Comparison of ENCODE assay signal across 8 cellular contexts in genomic region chr6:36443951-36444428, GRCh38. TPM values are rescaled to one million over a fixed set of nuclear protein-coding genes. Genes with fewer than 3 reads are reported as not detected.
DNase-seq lines count a peak whose midpoint lies in the region; ATAC-seq and TF ChIP-seq lines count a peak whose summit lies in the region.

No MANE protein-coding gene starts in this region.

- peak in 1 of 7 experiments; percentile 5 for TF ChIP-seq CTCF in body of pancreas (IDR thresholded peaks at IDR 0.05)

- H3K27me3 ChIP-seq in body of pancreas, result no peaks in the 10 kb centered on the region
- no peaks in the 10 kb centered on the region for H3K27me3 ChIP-seq in thymus (ENCODE audit: control insufficient read depth, insufficient read depth)

- peaks cover 34% of the 10 kb centered on the region for H3K4me1 ChIP-seq in body of pancreas
- peaks cover 9% of the 10 kb centered on the region for H3K4me1 ChIP-seq in thymus (ENCODE audit: control insufficient read depth, insufficient read depth, low read length)

- POLR2A ChIA-PET in activated CD4-positive, alpha-beta T cell treated with anti-CD3 and anti-CD28 coated beads, Interleukin-2, amount 10 ng/mL, durations not matched to agents 7 days and 5 days (lab: Charles Lee), result no interaction called here

- peaks cover 4% of the 10 kb centered on the region for H3K9me3 Mint-ChIP-seq in activated CD4-positive, alpha-beta T cell treated with anti-CD3 and anti-CD28 coated beads, Interleukin-2, amount 10 ng/mL, durations not matched to agents 7 days and 5 days

- ATAC-seq in body of pancreas, result no peak
- ATAC-seq in left lobe of liver, result peak; percentile 30
- no peak for ATAC-seq in HG03432 (IDR thresholded peaks at IDR 0.05; ENCODE audit: unreplicated experiment)

- H3K27ac ChIP-seq in body of pancreas (peak overlapping the region; percentile 17 to 99 (median 96)), thymus (ENCODE audit: low read depth) (peak overlapping the region; percentile 64)

- no peaks in the 10 kb centered on the region for H3K36me3 ChIP-seq in body of pancreas (replicated peaks in 1 of 2; ENCODE audit: insufficient read depth in 1 of 2, low read depth in 2 of 2)
- peaks cover 1% of the 10 kb centered on the region for H3K36me3 ChIP-seq in thymus (ENCODE audit: control insufficient read depth, insufficient read depth)

- no peaks in the 10 kb centered on the region for H3K27me3 Mint-ChIP-seq in activated CD4-positive, alpha-beta T cell treated with anti-CD3 and anti-CD28 coated beads, Interleukin-2, amount 10 ng/mL, durations not matched to agents 7 days and 5 days

- H3K27ac Mint-ChIP-seq in activated CD4-positive, alpha-beta T cell treated with anti-CD3 and anti-CD28 coated beads, Interleukin-2, amount 10 ng/mL, durations not matched to agents 7 days and 5 days, result peak overlapping the region; percentile 98

- WGBS in body of pancreas, 2 donors, result 7 to 15% methylated on average over 5 to 7 of the region's 7 CpGs
- WGBS in thymus, result 18% methylated on average over 7 of the region's 7 CpGs

- peak overlapping the region; percentile 97 for H3K4me3 Mint-ChIP-seq in activated CD4-positive, alpha-beta T cell treated with anti-CD3 and anti-CD28 coated beads, Interleukin-2, amount 10 ng/mL, durations not matched to agents 7 days and 5 days

- CTCF ChIA-PET in activated CD4-positive, alpha-beta T cell treated with anti-CD3 and anti-CD28 coated beads, Interleukin-2, amount 10 ng/mL, durations not matched to agents 7 days and 5 days (lab: Charles Lee), result interaction anchor here (0.5 to 1.1 kb wide), 2 partner anchors 9 to 281 kb away, joined by 3 to 4 read pairs; no protein-coding TSS in a partner anchor

- H3K4me1 Mint-ChIP-seq in activated CD4-positive, alpha-beta T cell treated with anti-CD3 and anti-CD28 coated beads, Interleukin-2, amount 10 ng/mL, durations not matched to agents 7 days and 5 days, result peaks cover 45% of the 10 kb centered on the region

- H3K4me3 ChIP-seq in body of pancreas (peak overlapping the region in 1 of 2 donors; percentile 47), thymus (ENCODE audit: low read length) (peak overlapping the region; percentile 98)

- H3K9me3 ChIP-seq in body of pancreas (no peaks in the 10 kb centered on the region), thymus (ENCODE audit: control insufficient read depth) (peaks cover 1% of the 10 kb centered on the region)

- peaks cover 19% of the 10 kb centered on the region for H3K36me3 Mint-ChIP-seq in activated CD4-positive, alpha-beta T cell treated with anti-CD3 and anti-CD28 coated beads, Interleukin-2, amount 10 ng/mL, durations not matched to agents 7 days and 5 days (ENCODE audit: low read depth)

- intact Hi-C loops in body of pancreas (cut with DNase I), result no loop called here

- peak; percentile 10 for DNase-seq in activated CD4-positive, alpha-beta T cell treated with anti-CD3 and anti-CD28 coated beads, Interleukin-2, amount 10 ng/mL, durations not matched to agents 7 days and 5 days
- DNase-seq in activated CD4-positive, alpha-beta T cell treated with anti-CD3 and anti-CD28 coated beads for 48 hours, result no peak
- DNase-seq in NCI-H2227 treated with DMSO at 0.1 percent for 48 hours (lab: John Stamatoyannopoulos, UW), result peak; percentile 37
- no peak for DNase-seq in body of pancreas
- no peak for DNase-seq in left lobe of liver (ENCODE audit: low spot score)
- DNase-seq in stimulated activated CD4-positive, alpha-beta T cell treated with anti-CD3 and anti-CD28 coated beads, Interleukin-15, amount 100 ng/mL, for 24 hours, result no peak

- TF ChIP-seq POLR2A in body of pancreas (IDR thresholded peaks at IDR 0.05), result no peak

RNA-seq across cellular contexts. Expression of gene KCTD20, which starts 1.2 kb away (rescaled TPM):
- total RNA-seq in activated CD4-positive, alpha-beta T cell treated with anti-CD3 and anti-CD28 coated beads, Interleukin-2, amount 10 ng/mL, durations not matched to agents 7 days and 5 days, result 10 to 100 TPM; 49.7 to 49.8 TPM
- total RNA-seq in body of pancreas (10 to 100 TPM; 15.5 to 16.6 TPM), left lobe of liver (28.5 TPM)
- 19.5 TPM for polyA plus RNA-seq in thymus

RNA-seq across cellular contexts. Expression of gene PXT1, which starts 1.3 kb away (rescaled TPM):
- under 1 TPM; 0.17 to 0.40 TPM for total RNA-seq in activated CD4-positive, alpha-beta T cell treated with anti-CD3 and anti-CD28 coated beads, Interleukin-2, amount 10 ng/mL, durations not matched to agents 7 days and 5 days
- total RNA-seq in body of pancreas (not detected), left lobe of liver (0.10 TPM)
- polyA plus RNA-seq in thymus, result 0.05 TPM

RNA-seq across cellular contexts. Expression of gene ETV7, which starts 56.5 kb away (rescaled TPM):
- total RNA-seq in activated CD4-positive, alpha-beta T cell treated with anti-CD3 and anti-CD28 coated beads, Interleukin-2, amount 10 ng/mL, durations not matched to agents 7 days and 5 days, result 10 to 100 TPM; 13.4 to 15.3 TPM
- under 1 TPM; 0.66 to 0.78 TPM for total RNA-seq in body of pancreas
- total RNA-seq in left lobe of liver, result 0.13 TPM
- 5.5 TPM for polyA plus RNA-seq in thymus

Comparison
In these comparisons a context has a peak if more than half of its experiments do, and no peak if none do; other contexts are left out.
1. DNase-seq: peak in activated CD4-positive, alpha-beta T cell treated with anti-CD3 and anti-CD28 coated beads, Interleukin-2, amount 10 ng/mL, durations not matched to agents 7 days and 5 days (single experiment) and NCI-H2227 treated with DMSO at 0.1 percent for 48 hours (single experiment); none in activated CD4-positive, alpha-beta T cell treated with anti-CD3 and anti-CD28 coated beads for 48 hours (single experiment), body of pancreas (0 of 4), left lobe of liver (single experiment) and stimulated activated CD4-positive, alpha-beta T cell treated with anti-CD3 and anti-CD28 coated beads, Interleukin-15, amount 100 ng/mL, for 24 hours (single experiment).
2. RNA of gene ETV7, which starts 56.5 kb away (total RNA-seq): 13.4 to 15.3 TPM in activated CD4-positive, alpha-beta T cell treated with anti-CD3 and anti-CD28 coated beads, Interleukin-2, amount 10 ng/mL, durations not matched to agents 7 days and 5 days; 0.66 to 0.78 TPM in body of pancreas and 0.13 TPM in left lobe of liver (single experiment); every median in the first group is over 4 times any median in the second.